35 cellular contexts compared by ENCODE assay signal in genomic region chr4:110596431-110596830, GRCh38.
"Had no signal": no experiment of that assay in that cellular context is flagged by ENCODE, and none has a peak within 500 bp of the region (broad histone marks: within the 10 kb centered on the region; RNA-seq: fewer than 3 reads in every experiment).

No MANE protein-coding gene starts in this region.

- H3K27me3 ChIP-seq: MG63 had no signal

- H3K27ac ChIP-seq: KMS-11 had no signal

- DNase-seq: Karpas-422, Kasumi-1, MG63, MM.1S, MV-4-11, NCI-H1048, NCI-H1092, NCI-H1092 treated with DMSO at 0.1 percent for 48 hours, NCI-H1105, NCI-H1105 treated with DMSO at 0.1 percent for 48 hours, NCI-H1417, NCI-H1417 treated with DMSO at 0.1 percent for 48 hours, NCI-H1436, NCI-H1436 treated with DMSO at 0.1 percent for 48 hours, NCI-H146, NCI-H1694, NCI-H1694 treated with DMSO at 0.1 percent for 48 hours, NCI-H187, NCI-H187 treated with DMSO at 0.1 percent for 48 hours, NCI-H1930, NCI-H2029, NCI-H2029 treated with DMSO at 0.1 percent for 48 hours, NCI-H2081, NCI-H2081 treated with DMSO at 0.1 percent for 48 hours, NCI-H2107, NCI-H2171, NCI-H2171 treated with DMSO at 0.1 percent for 48 hours, NCI-H2227 treated with DMSO at 0.1 percent for 48 hours, NCI-H226, NCI-H446, NCI-H446 treated with DMSO at 0.1 percent for 48 hours, NCI-H510A, NCI-H510A treated with DMSO at 0.1 percent for 48 hours, NCI-H524 had no signal

- H3K9ac ChIP-seq: KMS-11 had no signal

- H3K4me2 ChIP-seq: KMS-11 had no signal

- H3K36me3 ChIP-seq: MG63 had no signal

- H3K4me3 ChIP-seq: MG63 had no signal
